10 cellular contexts compared by ENCODE assay signal in the genomic region with DNA sequence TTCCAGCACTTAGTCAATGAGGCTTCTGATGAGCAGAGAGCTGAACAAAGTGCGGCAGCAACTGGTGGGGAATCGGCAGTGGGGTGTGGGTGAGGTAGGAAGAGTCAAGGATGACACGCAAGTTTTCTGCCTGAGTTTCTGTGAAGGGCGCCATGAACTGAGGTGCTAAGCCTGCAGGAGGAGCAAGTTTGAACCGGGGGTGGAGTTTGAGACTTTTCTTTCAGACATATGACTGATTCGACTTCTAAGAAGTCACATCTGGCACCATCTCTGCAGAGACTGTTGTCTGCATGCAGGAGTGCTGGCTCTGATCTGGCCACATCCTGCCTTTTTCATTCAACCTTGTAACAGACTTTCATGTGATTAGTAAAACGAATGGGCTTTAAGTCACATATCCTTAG. TPM values are rescaled to one million over a fixed set of nuclear protein-coding genes. Genes with fewer than 3 reads are reported as not detected.
DNase-seq lines count a peak whose midpoint lies in the region; ATAC-seq, FAIRE-seq and TF ChIP-seq lines count a peak whose summit lies in the region.
"Had no signal": no experiment of that assay in that cellular context is flagged by ENCODE, and none has a peak within 500 bp of the region (broad histone marks: within the 10 kb centered on the region; RNA-seq: fewer than 3 reads in every experiment).

No MANE protein-coding gene starts in this region.

- no peaks in the 10 kb centered on the region for H4K20me1 ChIP-seq in HepG2 (ENCODE audit: insufficient read depth, low read length)

- no peaks in the 10 kb centered on the region for H3K9me3 ChIP-seq in HepG2 (ENCODE audit: low read length)
- no peaks in the 10 kb centered on the region for H3K9me3 ChIP-seq in prostate gland

- H3K36me3 Mint-ChIP-seq in T-cell: peaks cover 15% of the 10 kb centered on the region
- peaks cover 24% of the 10 kb centered on the region for H3K36me3 Mint-ChIP-seq in progenitor cell of endocrine pancreas (ENCODE audit: insufficient read depth)

- TF ChIP-seq RAD21 in HepG2 (CRISPR knock-in tag; IDR thresholded peaks at IDR 0.05): no peak

- H3K27ac ChIP-seq in HepG2 (ENCODE audit: extremely low read length, insufficient read depth, low read length) (no peak overlapping the region), prostate gland (no peak overlapping the region)
- H3K27ac ChIP-seq: cardiac muscle cell had no signal

- no peak overlapping the region for H3K9ac ChIP-seq in HepG2 (ENCODE audit: insufficient read depth, low read depth, low read length)

- DNase-seq in AG08395 (ENCODE audit: low spot score) (peak; percentile 9), T-cell (peak; percentile 33 to 87 (median 72)), progenitor cell of endocrine pancreas (ENCODE audit: low spot score, unreplicated experiment) (no peak), HepG2 (ENCODE audit: low spot score) (no peak), NCI-H524 treated with DMSO at 0.1 percent for 48 hours (lab: John Stamatoyannopoulos, UW) (no peak), prostate gland (ENCODE audit: low spot score) (no peak)
- DNase-seq in activated T-helper 1 cell treated with anti-CD3 and anti-CD28 coated beads, Interleukin-2, amount 50 U/mL, for 16 hours (ENCODE audit: low read depth in 1 of 2, low spot score in 1 of 2): peak; percentile 42

- peak overlapping the region; percentile 91 to 94 for H3K27ac Mint-ChIP-seq in T-cell
- peak overlapping the region; percentile 5 for H3K27ac Mint-ChIP-seq in progenitor cell of endocrine pancreas

- WGBS in HepG2 (ENCODE audit: low lambda C conversion rate): 88% methylated on average over 7 of the region's 7 CpGs
- 95% methylated on average over 7 of the region's 7 CpGs for WGBS in prostate gland

- no peaks in the 10 kb centered on the region for H3K27me3 Mint-ChIP-seq in T-cell
- H3K27me3 Mint-ChIP-seq in progenitor cell of endocrine pancreas: no peaks in the 10 kb centered on the region

- intact Hi-C loops in HepG2 (cut with micrococcal nuclease; ENCODE audit: unreplicated experiment): no loop called here
- intact Hi-C loops in prostate gland (cut with DNase I): no loop called here

- TF ChIP-seq POLR2A in HepG2 (IDR thresholded peaks at IDR 0.05; ENCODE audit: insufficient read depth in 1 of 2, low read depth in 2 of 2, low read length in 2 of 2): no peak
- TF ChIP-seq POLR2A in prostate gland (IDR thresholded peaks at IDR 0.05): no peak

- H3K27me3 ChIP-seq in HepG2 (ENCODE audit: control insufficient read depth in 1 of 2, insufficient read depth in 2 of 2, low read length in 2 of 2) (no peaks in the 10 kb centered on the region), prostate gland (replicated peaks; ENCODE audit: insufficient read depth) (no peaks in the 10 kb centered on the region)
- H3K27me3 ChIP-seq: cardiac muscle cell had no signal

- H3K4me1 Mint-ChIP-seq in T-cell (peaks cover 28 to 37% (median 32%) of the 10 kb centered on the region in 3 donors), progenitor cell of endocrine pancreas (ENCODE audit: low read depth) (no peaks in the 10 kb centered on the region)

- in situ Hi-C loops in HepG2 (cut with HindIII; ENCODE audit: extremely low pct_ligation_motif_present, low pct_unique_long_range_greater_than_20kb): no loop called here

- H3K4me1 ChIP-seq in HepG2 (ENCODE audit: insufficient read depth, low read length) (0 out of 2 replicates have a peak, but pooled peaks cover 5% of the 10 kb centered on the region), prostate gland (replicated peaks) (no peaks in the 10 kb centered on the region)

- no peak for TF ChIP-seq CTCF in progenitor cell of endocrine pancreas (IDR thresholded peaks at IDR 0.05; ENCODE audit: unreplicated experiment)
- TF ChIP-seq CTCF in HepG2 (CRISPR knock-in tag; IDR thresholded peaks at IDR 0.05): no peak
- TF ChIP-seq CTCF in prostate gland (IDR thresholded peaks at IDR 0.05): no peak

- H3K36me3 ChIP-seq in HepG2 (replicated peaks in 1 of 2; ENCODE audit: control insufficient read depth in 1 of 2, insufficient read depth in 2 of 2, low read length in 2 of 2): peaks cover 10 to 42% of the 10 kb centered on the region in 2 experiments
- H3K36me3 ChIP-seq in prostate gland: no peaks in the 10 kb centered on the region

- H3K4me2 ChIP-seq in HepG2 (ENCODE audit: low read depth, low read length): no peak overlapping the region

- peak; percentile 94 to 96 (median 96) for ATAC-seq in T-cell (replicated peaks in 1 of 4)
- ATAC-seq in HepG2: no peak
- no peak for ATAC-seq in HG02973 (IDR thresholded peaks at IDR 0.05; ENCODE audit: unreplicated experiment)

- TF ChIP-seq EP300 in HepG2 (IDR thresholded peaks at IDR 0.05; ENCODE audit: low read depth in 2 of 2, low read length in 2 of 2) (no peak), HepG2 (CRISPR knock-in tag; IDR thresholded peaks at IDR 0.05; ENCODE audit: borderline replicate concordance) (no peak)

- H2AFZ ChIP-seq in HepG2 (ENCODE audit: low read length): no peak overlapping the region

- H3K4me3 Mint-ChIP-seq in T-cell (peak overlapping the region; percentile 13 to 65 (median 55)), progenitor cell of endocrine pancreas (ENCODE audit: low read depth) (no peak overlapping the region)

- POLR2A ChIA-PET in T-cell (lab: Charles Lee) (no interaction called here), HepG2 (lab: Yijun Ruan, JAX) (no interaction called here)

- no peaks in the 10 kb centered on the region for H3K79me2 ChIP-seq in HepG2 (ENCODE audit: insufficient read depth, low read length)

- BruUV-seq in HepG2 (replicated peaks; lab: Mats Ljungman, UMichigan): no TSS peak

- no peaks in the 10 kb centered on the region for H3K9me3 Mint-ChIP-seq in T-cell
- H3K9me3 Mint-ChIP-seq in progenitor cell of endocrine pancreas (ENCODE audit: low read depth): no peaks in the 10 kb centered on the region

- CTCF ChIA-PET in T-cell (lab: Charles Lee): interaction anchor here in 1 of 2 donors (1.0 kb wide), 1 partner anchor 9 kb away, joined by 4 read pairs; no protein-coding TSS in a partner anchor
- CTCF ChIA-PET in HepG2 (lab: Yijun Ruan, JAX; ENCODE audit: low intra/inter-chr PET ratio, low total read pairs): no interaction called here

- no peak overlapping the region for H3K4me3 ChIP-seq in HepG2 (replicated peaks in 1 of 3; ENCODE audit: insufficient read depth in 1 of 3, low read depth in 2 of 3, low read length in 3 of 3)
- H3K4me3 ChIP-seq in prostate gland: no peak overlapping the region
- H3K4me3 ChIP-seq: cardiac muscle cell had no signal

- FAIRE-seq in HepG2 (lab: Jason Lieb, UNC): no peak
- FAIRE-seq: urothelium cell line had no signal

RNA-seq across cellular contexts. Expression of gene GPI, which starts 14.8 kb away (rescaled TPM):
- total RNA-seq in T-cell: 100 to 1,000 TPM; 108 to 132 (median 126) TPM
- total RNA-seq in progenitor cell of endocrine pancreas: 147 and 150 TPM in 2 replicates
- 167 and 207 TPM in 2 replicates for total RNA-seq in HepG2 (2016; rRNA removed; fragmentation: Illumina TruSeq; extraction: Trizol)
- total RNA-seq in HepG2 (2016; cell fraction: cytosol; rRNA removed; fragmentation: Illumina TruSeq; extraction: Trizol; ENCODE audit: low read depth): 57.7 and 63.3 TPM in 2 replicates
- 170 and 179 TPM in 2 replicates for total RNA-seq in HepG2 (2016; cell fraction: insoluble cytoplasmic fraction; rRNA removed; fragmentation: Illumina TruSeq; extraction: Trizol)
- 117 and 119 TPM in 2 replicates for total RNA-seq in HepG2 (2016; cell fraction: membrane; rRNA removed; fragmentation: Illumina TruSeq; extraction: Trizol)
- total RNA-seq in HepG2 (2016; cell fraction: nucleus; rRNA removed; fragmentation: Illumina TruSeq; extraction: Trizol): 102 and 114 TPM in 2 replicates
- polyA plus RNA-seq in HepG2 (2011; rRNA removed): 115 and 147 TPM in 2 replicates
- polyA plus RNA-seq in HepG2 (2011; cell fraction: cytosol; rRNA removed): 137 and 170 TPM in 2 replicates
- polyA plus RNA-seq in HepG2 (2011; cell fraction: nucleus; rRNA removed): 307 and 407 TPM in 2 replicates
- polyA plus RNA-seq in HepG2 (2012): 311 and 360 TPM in 2 replicates
- 97.4 and 105 TPM in 2 replicates for polyA plus RNA-seq in HepG2 (2016; cell fraction: cytosol; fragmentation: Illumina TruSeq; extraction: Trizol; ENCODE audit: low read depth)
- 183 and 254 TPM in 2 replicates for polyA plus RNA-seq in HepG2 (2016; cell fraction: insoluble cytoplasmic fraction; fragmentation: Illumina TruSeq; extraction: Trizol; ENCODE audit: low read depth)
- 113 and 126 TPM in 2 replicates for polyA plus RNA-seq in HepG2 (2016; cell fraction: membrane; fragmentation: Illumina TruSeq; extraction: Trizol; ENCODE audit: low read depth)
- 173 and 188 TPM in 2 replicates for polyA plus RNA-seq in HepG2 (2016; cell fraction: nucleus; fragmentation: Illumina TruSeq; extraction: Trizol; ENCODE audit: insufficient read depth, low read depth)
- 301 and 307 TPM in 2 replicates for polyA minus RNA-seq in HepG2 (2011; rRNA and poly(A)+ RNA removed; ENCODE audit: low replicate concordance)
- polyA minus RNA-seq in HepG2 (2011; cell fraction: cytosol; rRNA and poly(A)+ RNA removed): 278 and 286 TPM in 2 replicates
- polyA minus RNA-seq in HepG2 (2011; cell fraction: nucleus; rRNA and poly(A)+ RNA removed): 125 and 126 TPM in 2 replicates
- total RNA-seq in prostate gland: 100 to 1,000 TPM; 106 to 188 TPM

RNA-seq across cellular contexts. Expression of gene PDCD2L, which starts 54.0 kb away (rescaled TPM):
- total RNA-seq in T-cell (10 to 100 TPM in 4 of 5 donors, 1 to 10 TPM in 1; 9.4 to 14.8 (median 14.2) TPM), progenitor cell of endocrine pancreas (18.1 and 20.1 TPM in 2 replicates), HepG2 (2016; rRNA removed; fragmentation: Illumina TruSeq; extraction: Trizol) (35.2 and 40.5 TPM in 2 replicates), prostate gland (10 to 100 TPM; 15.5 to 16.2 TPM)
- total RNA-seq in HepG2 (2016; cell fraction: cytosol; rRNA removed; fragmentation: Illumina TruSeq; extraction: Trizol; ENCODE audit: low read depth): 11.6 and 14.8 TPM in 2 replicates
- 33.1 and 33.4 TPM in 2 replicates for total RNA-seq in HepG2 (2016; cell fraction: insoluble cytoplasmic fraction; rRNA removed; fragmentation: Illumina TruSeq; extraction: Trizol)
- 13.3 and 18.3 TPM in 2 replicates for total RNA-seq in HepG2 (2016; cell fraction: membrane; rRNA removed; fragmentation: Illumina TruSeq; extraction: Trizol)
- total RNA-seq in HepG2 (2016; cell fraction: nucleus; rRNA removed; fragmentation: Illumina TruSeq; extraction: Trizol): 15.7 and 15.8 TPM in 2 replicates
- 24.5 and 29.3 TPM in 2 replicates for polyA plus RNA-seq in HepG2 (2011; rRNA removed)
- polyA plus RNA-seq in HepG2 (2011; cell fraction: cytosol; rRNA removed): 30.4 and 32.4 TPM in 2 replicates
- polyA plus RNA-seq in HepG2 (2011; cell fraction: nucleus; rRNA removed): 11.2 and 15.1 TPM in 2 replicates
- polyA plus RNA-seq in HepG2 (2012): 22.2 and 26.3 TPM in 2 replicates
- polyA plus RNA-seq in HepG2 (2016; cell fraction: cytosol; fragmentation: Illumina TruSeq; extraction: Trizol; ENCODE audit: low read depth): 9.9 and 11.5 TPM in 2 replicates
- polyA plus RNA-seq in HepG2 (2016; cell fraction: insoluble cytoplasmic fraction; fragmentation: Illumina TruSeq; extraction: Trizol; ENCODE audit: low read depth): 28.1 and 29.2 TPM in 2 replicates
- 11.1 and 13.6 TPM in 2 replicates for polyA plus RNA-seq in HepG2 (2016; cell fraction: membrane; fragmentation: Illumina TruSeq; extraction: Trizol; ENCODE audit: low read depth)
- polyA plus RNA-seq in HepG2 (2016; cell fraction: nucleus; fragmentation: Illumina TruSeq; extraction: Trizol; ENCODE audit: insufficient read depth, low read depth): 16.5 and 17.5 TPM in 2 replicates
- 34.1 and 34.4 TPM in 2 replicates for polyA minus RNA-seq in HepG2 (2011; rRNA and poly(A)+ RNA removed; ENCODE audit: low replicate concordance)
- 6.5 and 7.9 TPM in 2 replicates for polyA minus RNA-seq in HepG2 (2011; cell fraction: cytosol; rRNA and poly(A)+ RNA removed)
- polyA minus RNA-seq in HepG2 (2011; cell fraction: nucleus; rRNA and poly(A)+ RNA removed): 11.6 and 12.1 TPM in 2 replicates

Comparison
In these comparisons a context has a peak if more than half of its experiments do, and no peak if none do; other contexts are left out.
1. DNase-seq: peak in AG08395 (single experiment), T-cell (34 of 34) and activated T-helper 1 cell treated with anti-CD3 and anti-CD28 coated beads, Interleukin-2, amount 50 U/mL, for 16 hours (2 of 2); none in progenitor cell of endocrine pancreas (single experiment), HepG2 (single experiment), NCI-H524 treated with DMSO at 0.1 percent for 48 hours (single experiment) and prostate gland (single experiment).
2. ATAC-seq: peak in T-cell (4 of 4); none in HepG2 (single experiment) and HG02973 (single experiment).